In the genomic region with DNA sequence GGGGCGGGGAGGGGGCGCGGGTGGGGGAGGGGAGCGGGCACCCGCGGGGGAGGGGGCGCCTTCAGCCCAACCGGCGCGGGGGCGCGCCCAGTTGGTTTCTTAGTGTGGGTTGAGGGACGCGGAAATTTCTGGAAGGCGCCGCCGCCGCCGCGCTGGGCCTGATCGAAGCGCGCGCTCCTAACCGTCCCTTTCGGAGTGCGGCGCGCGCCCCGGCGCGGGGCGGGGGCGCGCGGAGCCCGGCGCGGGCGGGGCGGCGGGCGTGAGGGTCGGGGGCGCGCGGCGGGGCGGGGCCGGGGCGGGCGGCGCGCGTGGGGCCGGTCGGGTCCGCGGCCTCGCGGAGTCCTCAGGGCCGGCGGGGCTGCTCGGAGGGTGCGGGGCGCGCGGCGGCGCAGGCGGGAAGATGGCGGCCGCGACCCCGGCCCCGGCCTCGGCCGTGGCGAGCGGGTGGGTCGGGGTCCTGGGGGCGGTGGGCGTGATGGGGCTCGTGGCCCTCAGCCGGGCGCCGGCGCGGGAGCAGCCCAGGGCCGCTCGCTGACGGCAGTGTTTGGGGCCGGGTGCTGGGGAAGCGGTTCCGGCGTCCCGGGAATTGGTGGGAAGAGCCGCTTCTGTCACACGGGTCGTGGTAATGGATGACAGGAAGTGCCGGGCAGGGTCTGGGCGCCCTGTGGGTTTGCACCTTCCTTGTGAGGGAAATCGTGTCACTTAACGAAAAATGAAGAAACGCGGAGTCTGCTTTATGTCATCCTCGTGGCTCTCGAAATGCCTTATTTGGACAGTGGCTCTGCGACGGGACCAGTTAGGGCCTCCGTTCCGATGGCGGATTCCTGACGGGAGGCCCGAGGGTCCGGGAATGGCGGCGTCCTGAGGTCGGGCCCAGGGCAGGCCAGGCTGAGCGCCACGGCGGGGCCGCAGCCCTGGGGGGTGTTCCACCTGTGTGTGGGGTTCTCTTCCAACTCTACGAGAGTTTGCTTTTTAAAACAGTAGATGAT, we compare ENCODE assay signal across 1 cellular context.
TF ChIP-seq lines count a peak whose summit lies in the region.

No MANE protein-coding gene starts in this region.

TF ChIP-seq in HepG2, 621 proteins besides CTCF, POLR2A, EP300 and RAD21 (continued from another document and continues in another):
- TF ChIP-seq, protein P1, sequence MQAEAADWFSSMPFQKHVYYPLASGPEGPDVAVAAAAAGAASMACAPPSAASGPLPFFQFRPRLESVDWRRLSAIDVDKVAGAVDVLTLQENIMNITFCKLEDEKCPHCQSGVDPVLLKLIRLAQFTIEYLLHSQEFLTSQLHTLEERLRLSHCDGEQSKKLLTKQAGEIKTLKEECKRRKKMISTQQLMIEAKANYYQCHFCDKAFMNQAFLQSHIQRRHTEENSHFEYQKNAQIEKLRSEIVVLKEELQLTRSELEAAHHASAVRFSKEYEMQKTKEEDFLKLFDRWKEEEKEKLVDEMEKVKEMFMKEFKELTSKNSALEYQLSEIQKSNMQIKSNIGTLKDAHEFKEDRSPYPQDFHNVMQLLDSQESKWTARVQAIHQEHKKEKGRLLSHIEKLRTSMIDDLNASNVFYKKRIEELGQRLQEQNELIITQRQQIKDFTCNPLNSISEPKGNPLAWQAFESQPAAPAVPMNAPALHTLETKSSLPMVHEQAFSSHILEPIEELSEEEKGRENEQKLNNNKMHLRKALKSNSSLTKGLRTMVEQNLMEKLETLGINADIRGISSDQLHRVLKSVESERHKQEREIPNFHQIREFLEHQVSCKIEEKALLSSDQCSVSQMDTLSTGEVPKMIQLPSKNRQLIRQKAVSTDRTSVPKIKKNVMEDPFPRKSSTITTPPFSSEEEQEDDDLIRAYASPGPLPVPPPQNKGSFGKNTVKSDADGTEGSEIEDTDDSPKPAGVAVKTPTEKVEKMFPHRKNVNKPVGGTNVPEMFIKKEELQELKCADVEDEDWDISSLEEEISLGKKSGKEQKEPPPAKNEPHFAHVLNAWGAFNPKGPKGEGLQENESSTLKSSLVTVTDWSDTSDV (CRISPR knock-in tag; IDR thresholded peaks at IDR 0.05), result no peak
- TF ChIP-seq ZFP41 (CRISPR knock-in tag; IDR thresholded peaks at IDR 0.05; ENCODE audit: borderline replicate concordance) (no peak), ZNF7 (CRISPR knock-in tag; IDR thresholded peaks at IDR 0.05) (no peak), HOXA3 (CRISPR knock-in tag; IDR thresholded peaks at IDR 0.05) (peak; percentile 52; the same call in 1 of the 2 replicates), RBAK (CRISPR knock-in tag; IDR thresholded peaks at IDR 0.05) (no peak), MTA1 (CRISPR knock-in tag; IDR thresholded peaks at IDR 0.05; ENCODE audit: borderline replicate concordance) (no peak; the same call in 1 of the 2 replicates), RXRB (CRISPR knock-in tag; IDR thresholded peaks at IDR 0.05; ENCODE audit: borderline replicate concordance) (0 out of 2 replicates have a peak, but pooled peaks have one; percentile 18), SIX1 (CRISPR knock-in tag; IDR thresholded peaks at IDR 0.05; ENCODE audit: borderline replicate concordance) (no peak), KMT2A (CRISPR knock-in tag; IDR thresholded peaks at IDR 0.05) (peak; percentile 58), SAFB2 (CRISPR knock-in tag; IDR thresholded peaks at IDR 0.05; ENCODE audit: borderline replicate concordance, low read depth) (no peak), ZNF619 (CRISPR knock-in tag; IDR thresholded peaks at IDR 0.05) (no peak), ZNF670 (CRISPR knock-in tag; IDR thresholded peaks at IDR 0.05; ENCODE audit: borderline replicate concordance) (no peak), HIC2 (CRISPR knock-in tag; IDR thresholded peaks at IDR 0.05; ENCODE audit: low read depth) (no peak), ZNF256 (CRISPR knock-in tag; conservative IDR thresholded peaks at IDR 0.05) (no peak), BCL3 (CRISPR knock-in tag; IDR thresholded peaks at IDR 0.05) (peak; percentile 76; the same call in 1 of the 2 replicates), JUNB (CRISPR knock-in tag; IDR thresholded peaks at IDR 0.05; ENCODE audit: borderline replicate concordance) (no peak), ZSCAN9 (CRISPR knock-in tag; IDR thresholded peaks at IDR 0.05; ENCODE audit: borderline replicate concordance) (no peak), AGO2 (optimal IDR thresholded peaks at IDR 0.05; ENCODE audit: low read depth, low read length) (peak; percentile 76), ELF1 (CRISPR knock-in tag; IDR thresholded peaks at IDR 0.05) (0 out of 2 replicates have a peak, but pooled peaks have one; percentile 35), GPN1 (CRISPR knock-in tag; IDR thresholded peaks at IDR 0.05; ENCODE audit: borderline replicate concordance) (no peak), SMYD3 (CRISPR knock-in tag; IDR thresholded peaks at IDR 0.05) (no peak), LCORL (IDR thresholded peaks at IDR 0.05) (no peak), LCORL (CRISPR knock-in tag; IDR thresholded peaks at IDR 0.05) (0 out of 2 replicates have a peak, but pooled peaks have one; percentile 37), ZNF136 (CRISPR knock-in tag; IDR thresholded peaks at IDR 0.05; ENCODE audit: low read depth) (no peak), STAT5B (CRISPR knock-in tag; IDR thresholded peaks at IDR 0.05) (no peak), NR2F6 (IDR thresholded peaks at IDR 0.05) (no peak), NR2F6 (CRISPR knock-in tag; IDR thresholded peaks at IDR 0.05) (no peak), KLF16 (CRISPR knock-in tag; IDR thresholded peaks at IDR 0.05) (no peak), ESRRA (CRISPR knock-in tag; IDR thresholded peaks at IDR 0.05; ENCODE audit: low read depth) (no peak), ZFP62 (CRISPR knock-in tag; IDR thresholded peaks at IDR 0.05) (no peak)
- TF ChIP-seq, protein P2, sequence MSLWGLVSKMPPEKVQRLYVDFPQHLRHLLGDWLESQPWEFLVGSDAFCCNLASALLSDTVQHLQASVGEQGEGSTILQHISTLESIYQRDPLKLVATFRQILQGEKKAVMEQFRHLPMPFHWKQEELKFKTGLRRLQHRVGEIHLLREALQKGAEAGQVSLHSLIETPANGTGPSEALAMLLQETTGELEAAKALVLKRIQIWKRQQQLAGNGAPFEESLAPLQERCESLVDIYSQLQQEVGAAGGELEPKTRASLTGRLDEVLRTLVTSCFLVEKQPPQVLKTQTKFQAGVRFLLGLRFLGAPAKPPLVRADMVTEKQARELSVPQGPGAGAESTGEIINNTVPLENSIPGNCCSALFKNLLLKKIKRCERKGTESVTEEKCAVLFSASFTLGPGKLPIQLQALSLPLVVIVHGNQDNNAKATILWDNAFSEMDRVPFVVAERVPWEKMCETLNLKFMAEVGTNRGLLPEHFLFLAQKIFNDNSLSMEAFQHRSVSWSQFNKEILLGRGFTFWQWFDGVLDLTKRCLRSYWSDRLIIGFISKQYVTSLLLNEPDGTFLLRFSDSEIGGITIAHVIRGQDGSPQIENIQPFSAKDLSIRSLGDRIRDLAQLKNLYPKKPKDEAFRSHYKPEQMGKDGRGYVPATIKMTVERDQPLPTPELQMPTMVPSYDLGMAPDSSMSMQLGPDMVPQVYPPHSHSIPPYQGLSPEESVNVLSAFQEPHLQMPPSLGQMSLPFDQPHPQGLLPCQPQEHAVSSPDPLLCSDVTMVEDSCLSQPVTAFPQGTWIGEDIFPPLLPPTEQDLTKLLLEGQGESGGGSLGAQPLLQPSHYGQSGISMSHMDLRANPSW (CRISPR knock-in tag; IDR thresholded peaks at IDR 0.05; ENCODE audit: borderline replicate concordance), result no peak
- TF ChIP-seq, protein P3, sequence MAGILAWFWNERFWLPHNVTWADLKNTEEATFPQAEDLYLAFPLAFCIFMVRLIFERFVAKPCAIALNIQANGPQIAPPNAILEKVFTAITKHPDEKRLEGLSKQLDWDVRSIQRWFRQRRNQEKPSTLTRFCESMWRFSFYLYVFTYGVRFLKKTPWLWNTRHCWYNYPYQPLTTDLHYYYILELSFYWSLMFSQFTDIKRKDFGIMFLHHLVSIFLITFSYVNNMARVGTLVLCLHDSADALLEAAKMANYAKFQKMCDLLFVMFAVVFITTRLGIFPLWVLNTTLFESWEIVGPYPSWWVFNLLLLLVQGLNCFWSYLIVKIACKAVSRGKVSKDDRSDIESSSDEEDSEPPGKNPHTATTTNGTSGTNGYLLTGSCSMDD (CRISPR knock-in tag; IDR thresholded peaks at IDR 0.05), result no peak
- TF ChIP-seq, protein P4, sequence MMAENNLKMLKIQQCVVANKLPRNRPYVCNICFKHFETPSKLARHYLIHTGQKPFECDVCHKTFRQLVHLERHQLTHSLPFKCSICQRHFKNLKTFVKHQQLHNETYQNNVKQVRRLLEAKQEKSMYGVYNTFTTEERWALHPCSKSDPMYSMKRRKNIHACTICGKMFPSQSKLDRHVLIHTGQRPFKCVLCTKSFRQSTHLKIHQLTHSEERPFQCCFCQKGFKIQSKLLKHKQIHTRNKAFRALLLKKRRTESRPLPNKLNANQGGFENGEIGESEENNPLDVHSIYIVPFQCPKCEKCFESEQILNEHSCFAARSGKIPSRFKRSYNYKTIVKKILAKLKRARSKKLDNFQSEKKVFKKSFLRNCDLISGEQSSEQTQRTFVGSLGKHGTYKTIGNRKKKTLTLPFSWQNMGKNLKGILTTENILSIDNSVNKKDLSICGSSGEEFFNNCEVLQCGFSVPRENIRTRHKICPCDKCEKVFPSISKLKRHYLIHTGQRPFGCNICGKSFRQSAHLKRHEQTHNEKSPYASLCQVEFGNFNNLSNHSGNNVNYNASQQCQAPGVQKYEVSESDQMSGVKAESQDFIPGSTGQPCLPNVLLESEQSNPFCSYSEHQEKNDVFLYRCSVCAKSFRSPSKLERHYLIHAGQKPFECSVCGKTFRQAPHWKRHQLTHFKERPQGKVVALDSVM (CRISPR knock-in tag; IDR thresholded peaks at IDR 0.05), result peak; percentile 28; the same call in 1 of the 2 replicates
- TF ChIP-seq, protein P5, sequence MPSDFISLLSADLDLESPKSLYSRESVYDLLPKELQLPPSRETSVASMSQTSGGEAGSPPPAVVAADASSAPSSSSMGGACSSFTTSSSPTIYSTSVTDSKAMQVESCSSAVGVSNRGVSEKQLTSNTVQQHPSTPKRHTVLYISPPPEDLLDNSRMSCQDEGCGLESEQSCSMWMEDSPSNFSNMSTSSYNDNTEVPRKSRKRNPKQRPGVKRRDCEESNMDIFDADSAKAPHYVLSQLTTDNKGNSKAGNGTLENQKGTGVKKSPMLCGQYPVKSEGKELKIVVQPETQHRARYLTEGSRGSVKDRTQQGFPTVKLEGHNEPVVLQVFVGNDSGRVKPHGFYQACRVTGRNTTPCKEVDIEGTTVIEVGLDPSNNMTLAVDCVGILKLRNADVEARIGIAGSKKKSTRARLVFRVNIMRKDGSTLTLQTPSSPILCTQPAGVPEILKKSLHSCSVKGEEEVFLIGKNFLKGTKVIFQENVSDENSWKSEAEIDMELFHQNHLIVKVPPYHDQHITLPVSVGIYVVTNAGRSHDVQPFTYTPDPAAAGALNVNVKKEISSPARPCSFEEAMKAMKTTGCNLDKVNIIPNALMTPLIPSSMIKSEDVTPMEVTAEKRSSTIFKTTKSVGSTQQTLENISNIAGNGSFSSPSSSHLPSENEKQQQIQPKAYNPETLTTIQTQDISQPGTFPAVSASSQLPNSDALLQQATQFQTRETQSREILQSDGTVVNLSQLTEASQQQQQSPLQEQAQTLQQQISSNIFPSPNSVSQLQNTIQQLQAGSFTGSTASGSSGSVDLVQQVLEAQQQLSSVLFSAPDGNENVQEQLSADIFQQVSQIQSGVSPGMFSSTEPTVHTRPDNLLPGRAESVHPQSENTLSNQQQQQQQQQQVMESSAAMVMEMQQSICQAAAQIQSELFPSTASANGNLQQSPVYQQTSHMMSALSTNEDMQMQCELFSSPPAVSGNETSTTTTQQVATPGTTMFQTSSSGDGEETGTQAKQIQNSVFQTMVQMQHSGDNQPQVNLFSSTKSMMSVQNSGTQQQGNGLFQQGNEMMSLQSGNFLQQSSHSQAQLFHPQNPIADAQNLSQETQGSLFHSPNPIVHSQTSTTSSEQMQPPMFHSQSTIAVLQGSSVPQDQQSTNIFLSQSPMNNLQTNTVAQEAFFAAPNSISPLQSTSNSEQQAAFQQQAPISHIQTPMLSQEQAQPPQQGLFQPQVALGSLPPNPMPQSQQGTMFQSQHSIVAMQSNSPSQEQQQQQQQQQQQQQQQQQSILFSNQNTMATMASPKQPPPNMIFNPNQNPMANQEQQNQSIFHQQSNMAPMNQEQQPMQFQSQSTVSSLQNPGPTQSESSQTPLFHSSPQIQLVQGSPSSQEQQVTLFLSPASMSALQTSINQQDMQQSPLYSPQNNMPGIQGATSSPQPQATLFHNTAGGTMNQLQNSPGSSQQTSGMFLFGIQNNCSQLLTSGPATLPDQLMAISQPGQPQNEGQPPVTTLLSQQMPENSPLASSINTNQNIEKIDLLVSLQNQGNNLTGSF (CRISPR knock-in tag; IDR thresholded peaks at IDR 0.05), result no peak
- TF ChIP-seq, protein P6, sequence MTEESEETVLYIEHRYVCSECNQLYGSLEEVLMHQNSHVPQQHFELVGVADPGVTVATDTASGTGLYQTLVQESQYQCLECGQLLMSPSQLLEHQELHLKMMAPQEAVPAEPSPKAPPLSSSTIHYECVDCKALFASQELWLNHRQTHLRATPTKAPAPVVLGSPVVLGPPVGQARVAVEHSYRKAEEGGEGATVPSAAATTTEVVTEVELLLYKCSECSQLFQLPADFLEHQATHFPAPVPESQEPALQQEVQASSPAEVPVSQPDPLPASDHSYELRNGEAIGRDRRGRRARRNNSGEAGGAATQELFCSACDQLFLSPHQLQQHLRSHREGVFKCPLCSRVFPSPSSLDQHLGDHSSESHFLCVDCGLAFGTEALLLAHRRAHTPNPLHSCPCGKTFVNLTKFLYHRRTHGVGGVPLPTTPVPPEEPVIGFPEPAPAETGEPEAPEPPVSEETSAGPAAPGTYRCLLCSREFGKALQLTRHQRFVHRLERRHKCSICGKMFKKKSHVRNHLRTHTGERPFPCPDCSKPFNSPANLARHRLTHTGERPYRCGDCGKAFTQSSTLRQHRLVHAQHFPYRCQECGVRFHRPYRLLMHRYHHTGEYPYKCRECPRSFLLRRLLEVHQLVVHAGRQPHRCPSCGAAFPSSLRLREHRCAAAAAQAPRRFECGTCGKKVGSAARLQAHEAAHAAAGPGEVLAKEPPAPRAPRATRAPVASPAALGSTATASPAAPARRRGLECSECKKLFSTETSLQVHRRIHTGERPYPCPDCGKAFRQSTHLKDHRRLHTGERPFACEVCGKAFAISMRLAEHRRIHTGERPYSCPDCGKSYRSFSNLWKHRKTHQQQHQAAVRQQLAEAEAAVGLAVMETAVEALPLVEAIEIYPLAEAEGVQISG (CRISPR knock-in tag; IDR thresholded peaks at IDR 0.05), result peak; percentile 15
